31 cellular contexts compared by ENCODE assay signal in the genomic region with DNA sequence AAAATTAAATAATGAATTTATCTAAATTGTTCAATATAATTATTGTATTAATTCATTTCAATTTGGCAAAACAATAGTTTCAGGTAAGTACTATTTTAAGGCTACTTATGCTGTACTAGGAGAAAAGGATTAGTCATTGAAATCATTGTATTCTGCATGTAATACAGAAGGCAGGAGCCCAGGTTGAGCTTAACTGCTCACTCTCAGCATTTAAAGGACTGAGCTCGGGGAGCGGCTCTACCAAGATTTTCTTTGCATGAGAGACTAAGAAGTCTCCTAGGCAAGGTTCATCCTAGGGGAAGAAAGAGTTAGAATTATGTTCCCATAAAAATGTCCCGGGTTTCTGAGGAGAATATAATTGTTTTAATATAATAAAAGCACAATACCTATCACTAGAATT.
"Had no signal": no experiment of that assay in that cellular context is flagged by ENCODE, and none has a peak within 500 bp of the region (broad histone marks: within the 10 kb centered on the region; RNA-seq: fewer than 3 reads in every experiment).

No MANE protein-coding gene starts in this region.

- H3K4me3 ChIP-seq: adrenal gland, ascending aorta, body of pancreas, breast epithelium, cardiac muscle cell had no signal

- H3K27me3 ChIP-seq: adrenal gland, ascending aorta, body of pancreas, brain microvascular endothelial cell, breast epithelium, cardiac muscle cell had no signal

- H3K36me3 ChIP-seq: adrenal gland, ascending aorta, brain microvascular endothelial cell, breast epithelium, cardiac muscle cell had no signal

- H3K9me3 ChIP-seq: adrenal gland, ascending aorta, body of pancreas, breast epithelium had no signal

- ATAC-seq: activated naive CD4-positive, alpha-beta T cell treated with anti-CD3 and anti-CD28 coated beads, Interleukin-2, amount 50 U/mL, for 72 hours; activated naive CD8-positive, alpha-beta T cell treated with anti-CD3 and anti-CD28 coated beads, Interleukin-2, amount 50 U/mL, for 24 hours; activated T-cell treated with anti-CD3 and anti-CD28 coated beads, Interleukin-2, amount 50 U/mL, for 4 hours; activated T-cell treated with anti-CD3 and anti-CD28 coated beads, Interleukin-2, amount 50 U/mL, for 72 hours; activated T-helper 17 cell treated with anti-CD3 and anti-CD28 coated beads, Interleukin-2, amount 50 U/mL, for 72 hours; body of pancreas had no signal

- DNase-seq: activated effector memory CD4-positive, alpha-beta T cell treated with anti-CD3 and anti-CD28 coated beads, Interleukin-2, amount 50 U/mL, for 16 hours; activated effector memory CD4-positive, alpha-beta T cell treated with Interleukin-2 at 50 U/mL for 16 hours; activated gamma-delta T cell; activated gamma-delta T cell treated with Interleukin-2 at 50 U/mL for 16 hours; activated naive CD4-positive, alpha-beta T cell; activated naive CD4-positive, alpha-beta T cell treated with anti-CD3 and anti-CD28 coated beads for 36 hours; activated naive CD4-positive, alpha-beta T cell treated with anti-CD3 and anti-CD28 coated beads, Interleukin-2, amount 10 ng/mL, durations not matched to agents 7 days and 5 days; activated naive CD4-positive, alpha-beta T cell treated with anti-CD3 and anti-CD28 coated beads, Interleukin-2, amount 50 U/mL, for 16 hours; activated naive CD4-positive, alpha-beta T cell treated with Interleukin-2 at 50 U/mL for 16 hours; activated naive CD8-positive, alpha-beta T cell treated with anti-CD3 and anti-CD28 coated beads for 36 hours; activated naive CD8-positive, alpha-beta T cell treated with anti-CD3 and anti-CD28 coated beads, Interleukin-2, amount 10 ng/mL, durations not matched to agents 7 days and 5 days; activated naive CD8-positive, alpha-beta T cell treated with anti-CD3 and anti-CD28 coated beads, Interleukin-2, amount 50 U/mL, for 24 hours; activated T-cell treated with anti-CD3 and anti-CD28 coated beads, Interleukin-2, amount 50 U/mL, for 1 hour; activated T-cell treated with anti-CD3 and anti-CD28 coated beads, Interleukin-2, amount 50 U/mL, for 24 hours; activated T-cell treated with anti-CD3 and anti-CD28 coated beads, Interleukin-2, amount 50 U/mL, for 4 hours; activated T-cell treated with anti-CD3 and anti-CD28 coated beads, Interleukin-2, amount 50 U/mL, for 48 hours; activated T-cell treated with anti-CD3 and anti-CD28 coated beads, Interleukin-2, amount 50 U/mL, for 72 hours; adrenal gland; amniotic stem cell; amygdala; anterior cingulate cortex; aorta; body of pancreas; brain microvascular endothelial cell; central memory CD4-positive, alpha-beta T cell; cerebellar nuclear complex had no signal

- H3K4me1 ChIP-seq: adrenal gland, ascending aorta, body of pancreas, breast epithelium had no signal

- H3K27ac ChIP-seq: adrenal gland, ascending aorta, body of pancreas, brain microvascular endothelial cell, breast epithelium, cardiac muscle cell had no signal
